Comparison of ENCODE assay signal across 30 cellular contexts in the genomic region with DNA sequence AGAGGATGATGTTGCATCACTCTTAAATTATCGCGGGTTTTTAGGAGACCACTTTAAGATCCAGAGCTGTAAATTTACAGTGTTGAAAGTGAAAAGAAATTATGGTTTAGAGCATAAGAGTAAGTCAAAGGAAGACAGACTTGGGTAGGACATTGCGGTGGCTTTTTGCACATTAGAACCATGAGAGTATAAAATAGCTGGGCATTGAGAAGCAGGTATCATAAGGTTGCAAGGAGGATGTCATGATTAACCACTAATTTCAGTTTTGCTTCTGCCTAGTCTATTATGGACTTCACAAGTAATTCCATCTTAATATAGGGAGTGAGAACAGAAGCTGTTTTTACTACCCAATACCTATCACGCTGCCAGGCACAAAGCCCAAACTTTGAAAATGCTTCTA. TPM values are rescaled to one million over a fixed set of nuclear protein-coding genes. Genes with fewer than 3 reads are reported as not detected.
"Had no signal": no experiment of that assay in that cellular context is flagged by ENCODE, and none has a peak within 500 bp of the region (broad histone marks: within the 10 kb centered on the region; RNA-seq: fewer than 3 reads in every experiment).

No MANE protein-coding gene starts in this region.

- H3K4me3 Mint-ChIP-seq: naive thymus-derived CD8-positive, alpha-beta T cell; nephron; neural progenitor cell; stimulated activated effector memory CD8-positive, alpha-beta T cell treated with anti-CD3 and anti-CD28 coated beads, Interleukin-12 subunit alpha, Interleukin-12 subunit beta, amount 100 ng/mL, for 72 hours; stimulated activated naive B cell treated with anti-CD40 and anti-IgM and Interleukin-4, amounts not matched to agents 10 μg/mL and 1 μg/mL and 100 μg/mL, for 72 hours; stimulated activated naive CD8-positive, alpha-beta T cell treated with anti-CD3 and anti-CD28 coated beads, Interleukin-15, Interleukin-2, amounts not matched to agents 100 ng/mL and 50 ng/mL, for 24 hours had no signal

- H2AFZ ChIP-seq: neural progenitor cell, parathyroid adenoma had no signal

- H3K27ac Mint-ChIP-seq: naive thymus-derived CD8-positive, alpha-beta T cell; nephron; neural progenitor cell; progenitor cell of endocrine pancreas; stimulated activated effector memory CD8-positive, alpha-beta T cell treated with anti-CD3 and anti-CD28 coated beads, Interleukin-12 subunit alpha, Interleukin-12 subunit beta, amount 100 ng/mL, for 72 hours; stimulated activated naive B cell treated with anti-CD40 and anti-IgM and Interleukin-4, amounts not matched to agents 10 μg/mL and 1 μg/mL and 100 μg/mL, for 72 hours; stimulated activated naive CD8-positive, alpha-beta T cell treated with anti-CD3 and anti-CD28 coated beads, Interleukin-15, Interleukin-2, amounts not matched to agents 100 ng/mL and 50 ng/mL, for 24 hours had no signal

- H3K4me2 ChIP-seq: neural progenitor cell had no signal

- H3K4me1 ChIP-seq: neural progenitor cell, parathyroid adenoma, psoas muscle, right lobe of liver, sigmoid colon, stomach, thyroid gland, tibial nerve, upper lobe of left lung, uterus had no signal

- H3K9me3 Mint-ChIP-seq: naive thymus-derived CD8-positive, alpha-beta T cell; nephron; neural progenitor cell; stimulated activated effector memory CD8-positive, alpha-beta T cell treated with anti-CD3 and anti-CD28 coated beads, Interleukin-12 subunit alpha, Interleukin-12 subunit beta, amount 100 ng/mL, for 72 hours; stimulated activated naive B cell treated with anti-CD40 and anti-IgM and Interleukin-4, amounts not matched to agents 10 μg/mL and 1 μg/mL and 100 μg/mL, for 72 hours; stimulated activated naive CD8-positive, alpha-beta T cell treated with anti-CD3 and anti-CD28 coated beads, Interleukin-15, Interleukin-2, amounts not matched to agents 100 ng/mL and 50 ng/mL, for 24 hours had no signal

- H3K4me3 ChIP-seq: neural progenitor cell, ovary, psoas muscle, right lobe of liver, sigmoid colon, stomach, thoracic aorta, thyroid gland, tibial nerve, upper lobe of left lung, uterus had no signal

- ATAC-seq: naive thymus-derived CD8-positive, alpha-beta T cell; psoas muscle; right cardiac atrium; right lobe of liver; stimulated activated effector memory CD8-positive, alpha-beta T cell treated with anti-CD3 and anti-CD28 coated beads, Interleukin-12 subunit alpha, Interleukin-12 subunit beta, amount 100 ng/mL, for 72 hours; stimulated activated naive B cell treated with anti-CD40 and anti-IgM and Interleukin-4, amounts not matched to agents 10 μg/mL and 1 μg/mL and 100 μg/mL, for 72 hours had no signal

- DNase-seq: naive thymus-derived CD8-positive, alpha-beta T cell; occipital lobe; ovary; posterior cingulate gyrus; psoas muscle; right cardiac atrium; right lobe of liver; sigmoid colon; small intestine; stimulated activated CD4-positive, alpha-beta T cell treated with anti-CD3 and anti-CD28 coated beads, Interleukin-15, amount 100 ng/mL, for 24 hours; stimulated activated CD4-positive, alpha-beta T cell treated with anti-CD3 and anti-CD28 coated beads, Interleukin-2, amount 100 ng/mL, for 24 hours; stimulated activated CD4-positive, alpha-beta T cell treated with anti-CD3 and anti-CD28 coated beads, Interleukin-2, amount 100 ng/mL, for 48 hours; stimulated activated CD4-positive, alpha-beta T cell treated with anti-CD3 and anti-CD28 coated beads, Interleukin-4, amount 100 ng/mL, for 24 hours; stimulated activated naive B cell treated with anti-CD40 and anti-IgM and Interleukin-4, amounts not matched to agents 10 μg/mL and 1 μg/mL and 100 μg/mL, for 72 hours; stimulated activated naive CD4-positive, alpha-beta T cell treated with Interleukin-2 at 50 U/mL for 16 hours; stomach; thyroid gland; trophoblast cell; upper lobe of left lung; uterus had no signal

- H3K27me3 ChIP-seq: neural progenitor cell, ovary, right lobe of liver, sigmoid colon, stomach, thyroid gland, tibial nerve, upper lobe of left lung, uterus had no signal

- H3K36me3 ChIP-seq: neural progenitor cell, ovary, right lobe of liver, sigmoid colon, stomach, thoracic aorta, thyroid gland, tibial nerve, upper lobe of left lung, uterus had no signal

- FAIRE-seq: small intestine had no signal

- H3K27ac ChIP-seq: neural progenitor cell, ovary, parathyroid adenoma, psoas muscle, right lobe of liver, sigmoid colon, stomach, thoracic aorta, thyroid gland, tibial nerve, upper lobe of left lung, uterus had no signal

- H3K79me2 ChIP-seq: parathyroid adenoma had no signal

- H3K9ac ChIP-seq: neural progenitor cell, parathyroid adenoma had no signal

- H3K27me3 Mint-ChIP-seq: naive thymus-derived CD8-positive, alpha-beta T cell; progenitor cell of endocrine pancreas; stimulated activated naive B cell treated with anti-CD40 and anti-IgM and Interleukin-4, amounts not matched to agents 10 μg/mL and 1 μg/mL and 100 μg/mL, for 72 hours; stimulated activated naive CD8-positive, alpha-beta T cell treated with anti-CD3 and anti-CD28 coated beads, Interleukin-15, Interleukin-2, amounts not matched to agents 100 ng/mL and 50 ng/mL, for 24 hours had no signal

- H3K4me1 Mint-ChIP-seq: naive thymus-derived CD8-positive, alpha-beta T cell; nephron; neural progenitor cell; stimulated activated effector memory CD8-positive, alpha-beta T cell treated with anti-CD3 and anti-CD28 coated beads, Interleukin-12 subunit alpha, Interleukin-12 subunit beta, amount 100 ng/mL, for 72 hours; stimulated activated naive B cell treated with anti-CD40 and anti-IgM and Interleukin-4, amounts not matched to agents 10 μg/mL and 1 μg/mL and 100 μg/mL, for 72 hours had no signal

- H3K36me3 Mint-ChIP-seq: naive thymus-derived CD8-positive, alpha-beta T cell; neural progenitor cell; stimulated activated effector memory CD8-positive, alpha-beta T cell treated with anti-CD3 and anti-CD28 coated beads, Interleukin-12 subunit alpha, Interleukin-12 subunit beta, amount 100 ng/mL, for 72 hours; stimulated activated naive B cell treated with anti-CD40 and anti-IgM and Interleukin-4, amounts not matched to agents 10 μg/mL and 1 μg/mL and 100 μg/mL, for 72 hours had no signal

- H3K9me3 ChIP-seq: ovary, psoas muscle, right lobe of liver, sigmoid colon, stomach, thoracic aorta, thyroid gland, tibial nerve, upper lobe of left lung, uterus had no signal

RNA-seq across cellular contexts. Expression of a gene that starts 57.7 kb away (rescaled TPM):
- total RNA-seq: naive thymus-derived CD8-positive, alpha-beta T cell; occipital lobe; osteoblast; progenitor cell of endocrine pancreas; right lobe of liver; sigmoid colon; stomach; temporal lobe; thoracic aorta had no signal
